1 cellular context compared by ENCODE assay signal in the genomic region with DNA sequence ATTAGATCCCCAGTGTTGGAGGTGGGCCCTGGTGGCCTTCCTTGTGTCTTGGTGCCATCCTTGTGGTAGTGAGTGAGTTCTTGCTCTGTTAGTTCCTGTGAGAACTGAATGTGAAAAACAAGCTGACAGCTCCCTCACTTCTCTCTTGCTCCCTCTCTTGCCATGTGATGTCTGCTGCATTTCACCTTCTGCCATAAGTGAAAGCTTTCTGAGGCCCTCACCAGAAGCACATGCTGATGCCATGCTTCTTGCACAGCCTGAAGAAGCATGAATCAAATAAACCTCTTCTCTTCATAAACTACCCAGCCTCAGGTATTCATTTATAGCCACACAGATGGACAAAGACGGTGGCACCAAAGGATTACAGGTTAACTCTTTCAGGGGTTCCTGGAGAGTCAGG.
A peak's percentile ranks its signal among the peaks of the same experiment; 100 is the strongest.
TF ChIP-seq lines count a peak whose summit lies in the region.

No MANE protein-coding gene starts in this region.

TF ChIP-seq in K562, 482 proteins besides CTCF, POLR2A, EP300 and RAD21 (continued from another document):
- TF ChIP-seq, protein P1, sequence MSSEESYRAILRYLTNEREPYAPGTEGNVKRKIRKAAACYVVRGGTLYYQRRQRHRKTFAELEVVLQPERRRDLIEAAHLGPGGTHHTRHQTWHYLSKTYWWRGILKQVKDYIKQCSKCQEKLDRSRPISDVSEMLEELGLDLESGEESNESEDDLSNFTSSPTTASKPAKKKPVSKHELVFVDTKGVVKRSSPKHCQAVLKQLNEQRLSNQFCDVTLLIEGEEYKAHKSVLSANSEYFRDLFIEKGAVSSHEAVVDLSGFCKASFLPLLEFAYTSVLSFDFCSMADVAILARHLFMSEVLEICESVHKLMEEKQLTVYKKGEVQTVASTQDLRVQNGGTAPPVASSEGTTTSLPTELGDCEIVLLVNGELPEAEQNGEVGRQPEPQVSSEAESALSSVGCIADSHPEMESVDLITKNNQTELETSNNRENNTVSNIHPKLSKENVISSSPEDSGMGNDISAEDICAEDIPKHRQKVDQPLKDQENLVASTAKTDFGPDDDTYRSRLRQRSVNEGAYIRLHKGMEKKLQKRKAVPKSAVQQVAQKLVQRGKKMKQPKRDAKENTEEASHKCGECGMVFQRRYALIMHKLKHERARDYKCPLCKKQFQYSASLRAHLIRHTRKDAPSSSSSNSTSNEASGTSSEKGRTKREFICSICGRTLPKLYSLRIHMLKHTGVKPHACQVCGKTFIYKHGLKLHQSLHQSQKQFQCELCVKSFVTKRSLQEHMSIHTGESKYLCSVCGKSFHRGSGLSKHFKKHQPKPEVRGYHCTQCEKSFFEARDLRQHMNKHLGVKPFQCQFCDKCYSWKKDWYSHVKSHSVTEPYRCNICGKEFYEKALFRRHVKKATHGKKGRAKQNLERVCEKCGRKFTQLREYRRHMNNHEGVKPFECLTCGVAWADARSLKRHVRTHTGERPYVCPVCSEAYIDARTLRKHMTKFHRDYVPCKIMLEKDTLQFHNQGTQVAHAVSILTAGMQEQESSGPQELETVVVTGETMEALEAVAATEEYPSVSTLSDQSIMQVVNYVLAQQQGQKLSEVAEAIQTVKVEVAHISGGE (CRISPR knock-in tag; IDR thresholded peaks at IDR 0.05), result 0 out of 6 replicates have a peak, but pooled peaks of 1 of the 3 experiments have one; percentile 32
- TF ChIP-seq HDAC1 (IDR thresholded peaks at IDR 0.05) (no peak), ZNF311 (CRISPR knock-in tag; IDR thresholded peaks at IDR 0.05) (no peak), STAT5A (IDR thresholded peaks at IDR 0.05; ENCODE audit: borderline replicate concordance, low read length) (no peak), ZNF143 (CRISPR knock-in tag; IDR thresholded peaks at IDR 0.05) (no peak), TAL1 (IDR thresholded peaks at IDR 0.05) (no peak), KDM5B (IDR thresholded peaks at IDR 0.05; ENCODE audit: insufficient replicate concordance, low read depth, low read length) (no peak), SMARCA4 (IDR thresholded peaks at IDR 0.05) (no peak), NFE2L1 (tag; IDR thresholded peaks at IDR 0.05; ENCODE audit: borderline replicate concordance, low read depth) (no peak), GATA2 (CRISPR knock-in tag; IDR thresholded peaks at IDR 0.05) (no peak), MEF2D (tag; conservative IDR thresholded peaks at IDR 0.05; ENCODE audit: low read depth) (no peak), ATF7 (IDR thresholded peaks at IDR 0.05) (no peak), NFIC (IDR thresholded peaks at IDR 0.05) (peak; percentile 13; the same call in 1 of the 2 replicates), L3MBTL2 (IDR thresholded peaks at IDR 0.05) (peak; percentile 42; the same call in 1 of the 2 replicates)
- TF ChIP-seq, protein P2, sequence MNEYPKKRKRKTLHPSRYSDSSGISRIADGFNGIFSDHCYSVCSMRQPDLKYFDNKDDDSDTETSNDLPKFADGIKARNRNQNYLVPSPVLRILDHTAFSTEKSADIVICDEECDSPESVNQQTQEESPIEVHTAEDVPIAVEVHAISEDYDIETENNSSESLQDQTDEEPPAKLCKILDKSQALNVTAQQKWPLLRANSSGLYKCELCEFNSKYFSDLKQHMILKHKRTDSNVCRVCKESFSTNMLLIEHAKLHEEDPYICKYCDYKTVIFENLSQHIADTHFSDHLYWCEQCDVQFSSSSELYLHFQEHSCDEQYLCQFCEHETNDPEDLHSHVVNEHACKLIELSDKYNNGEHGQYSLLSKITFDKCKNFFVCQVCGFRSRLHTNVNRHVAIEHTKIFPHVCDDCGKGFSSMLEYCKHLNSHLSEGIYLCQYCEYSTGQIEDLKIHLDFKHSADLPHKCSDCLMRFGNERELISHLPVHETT (CRISPR knock-in tag; conservative IDR thresholded peaks at IDR 0.05 in 1 of 2, IDR thresholded peaks at IDR 0.05 in 1 of 2), result no peak
- TF ChIP-seq, protein P3, sequence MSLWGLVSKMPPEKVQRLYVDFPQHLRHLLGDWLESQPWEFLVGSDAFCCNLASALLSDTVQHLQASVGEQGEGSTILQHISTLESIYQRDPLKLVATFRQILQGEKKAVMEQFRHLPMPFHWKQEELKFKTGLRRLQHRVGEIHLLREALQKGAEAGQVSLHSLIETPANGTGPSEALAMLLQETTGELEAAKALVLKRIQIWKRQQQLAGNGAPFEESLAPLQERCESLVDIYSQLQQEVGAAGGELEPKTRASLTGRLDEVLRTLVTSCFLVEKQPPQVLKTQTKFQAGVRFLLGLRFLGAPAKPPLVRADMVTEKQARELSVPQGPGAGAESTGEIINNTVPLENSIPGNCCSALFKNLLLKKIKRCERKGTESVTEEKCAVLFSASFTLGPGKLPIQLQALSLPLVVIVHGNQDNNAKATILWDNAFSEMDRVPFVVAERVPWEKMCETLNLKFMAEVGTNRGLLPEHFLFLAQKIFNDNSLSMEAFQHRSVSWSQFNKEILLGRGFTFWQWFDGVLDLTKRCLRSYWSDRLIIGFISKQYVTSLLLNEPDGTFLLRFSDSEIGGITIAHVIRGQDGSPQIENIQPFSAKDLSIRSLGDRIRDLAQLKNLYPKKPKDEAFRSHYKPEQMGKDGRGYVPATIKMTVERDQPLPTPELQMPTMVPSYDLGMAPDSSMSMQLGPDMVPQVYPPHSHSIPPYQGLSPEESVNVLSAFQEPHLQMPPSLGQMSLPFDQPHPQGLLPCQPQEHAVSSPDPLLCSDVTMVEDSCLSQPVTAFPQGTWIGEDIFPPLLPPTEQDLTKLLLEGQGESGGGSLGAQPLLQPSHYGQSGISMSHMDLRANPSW (CRISPR knock-in tag; IDR thresholded peaks at IDR 0.05), result no peak
- TF ChIP-seq, protein P4, sequence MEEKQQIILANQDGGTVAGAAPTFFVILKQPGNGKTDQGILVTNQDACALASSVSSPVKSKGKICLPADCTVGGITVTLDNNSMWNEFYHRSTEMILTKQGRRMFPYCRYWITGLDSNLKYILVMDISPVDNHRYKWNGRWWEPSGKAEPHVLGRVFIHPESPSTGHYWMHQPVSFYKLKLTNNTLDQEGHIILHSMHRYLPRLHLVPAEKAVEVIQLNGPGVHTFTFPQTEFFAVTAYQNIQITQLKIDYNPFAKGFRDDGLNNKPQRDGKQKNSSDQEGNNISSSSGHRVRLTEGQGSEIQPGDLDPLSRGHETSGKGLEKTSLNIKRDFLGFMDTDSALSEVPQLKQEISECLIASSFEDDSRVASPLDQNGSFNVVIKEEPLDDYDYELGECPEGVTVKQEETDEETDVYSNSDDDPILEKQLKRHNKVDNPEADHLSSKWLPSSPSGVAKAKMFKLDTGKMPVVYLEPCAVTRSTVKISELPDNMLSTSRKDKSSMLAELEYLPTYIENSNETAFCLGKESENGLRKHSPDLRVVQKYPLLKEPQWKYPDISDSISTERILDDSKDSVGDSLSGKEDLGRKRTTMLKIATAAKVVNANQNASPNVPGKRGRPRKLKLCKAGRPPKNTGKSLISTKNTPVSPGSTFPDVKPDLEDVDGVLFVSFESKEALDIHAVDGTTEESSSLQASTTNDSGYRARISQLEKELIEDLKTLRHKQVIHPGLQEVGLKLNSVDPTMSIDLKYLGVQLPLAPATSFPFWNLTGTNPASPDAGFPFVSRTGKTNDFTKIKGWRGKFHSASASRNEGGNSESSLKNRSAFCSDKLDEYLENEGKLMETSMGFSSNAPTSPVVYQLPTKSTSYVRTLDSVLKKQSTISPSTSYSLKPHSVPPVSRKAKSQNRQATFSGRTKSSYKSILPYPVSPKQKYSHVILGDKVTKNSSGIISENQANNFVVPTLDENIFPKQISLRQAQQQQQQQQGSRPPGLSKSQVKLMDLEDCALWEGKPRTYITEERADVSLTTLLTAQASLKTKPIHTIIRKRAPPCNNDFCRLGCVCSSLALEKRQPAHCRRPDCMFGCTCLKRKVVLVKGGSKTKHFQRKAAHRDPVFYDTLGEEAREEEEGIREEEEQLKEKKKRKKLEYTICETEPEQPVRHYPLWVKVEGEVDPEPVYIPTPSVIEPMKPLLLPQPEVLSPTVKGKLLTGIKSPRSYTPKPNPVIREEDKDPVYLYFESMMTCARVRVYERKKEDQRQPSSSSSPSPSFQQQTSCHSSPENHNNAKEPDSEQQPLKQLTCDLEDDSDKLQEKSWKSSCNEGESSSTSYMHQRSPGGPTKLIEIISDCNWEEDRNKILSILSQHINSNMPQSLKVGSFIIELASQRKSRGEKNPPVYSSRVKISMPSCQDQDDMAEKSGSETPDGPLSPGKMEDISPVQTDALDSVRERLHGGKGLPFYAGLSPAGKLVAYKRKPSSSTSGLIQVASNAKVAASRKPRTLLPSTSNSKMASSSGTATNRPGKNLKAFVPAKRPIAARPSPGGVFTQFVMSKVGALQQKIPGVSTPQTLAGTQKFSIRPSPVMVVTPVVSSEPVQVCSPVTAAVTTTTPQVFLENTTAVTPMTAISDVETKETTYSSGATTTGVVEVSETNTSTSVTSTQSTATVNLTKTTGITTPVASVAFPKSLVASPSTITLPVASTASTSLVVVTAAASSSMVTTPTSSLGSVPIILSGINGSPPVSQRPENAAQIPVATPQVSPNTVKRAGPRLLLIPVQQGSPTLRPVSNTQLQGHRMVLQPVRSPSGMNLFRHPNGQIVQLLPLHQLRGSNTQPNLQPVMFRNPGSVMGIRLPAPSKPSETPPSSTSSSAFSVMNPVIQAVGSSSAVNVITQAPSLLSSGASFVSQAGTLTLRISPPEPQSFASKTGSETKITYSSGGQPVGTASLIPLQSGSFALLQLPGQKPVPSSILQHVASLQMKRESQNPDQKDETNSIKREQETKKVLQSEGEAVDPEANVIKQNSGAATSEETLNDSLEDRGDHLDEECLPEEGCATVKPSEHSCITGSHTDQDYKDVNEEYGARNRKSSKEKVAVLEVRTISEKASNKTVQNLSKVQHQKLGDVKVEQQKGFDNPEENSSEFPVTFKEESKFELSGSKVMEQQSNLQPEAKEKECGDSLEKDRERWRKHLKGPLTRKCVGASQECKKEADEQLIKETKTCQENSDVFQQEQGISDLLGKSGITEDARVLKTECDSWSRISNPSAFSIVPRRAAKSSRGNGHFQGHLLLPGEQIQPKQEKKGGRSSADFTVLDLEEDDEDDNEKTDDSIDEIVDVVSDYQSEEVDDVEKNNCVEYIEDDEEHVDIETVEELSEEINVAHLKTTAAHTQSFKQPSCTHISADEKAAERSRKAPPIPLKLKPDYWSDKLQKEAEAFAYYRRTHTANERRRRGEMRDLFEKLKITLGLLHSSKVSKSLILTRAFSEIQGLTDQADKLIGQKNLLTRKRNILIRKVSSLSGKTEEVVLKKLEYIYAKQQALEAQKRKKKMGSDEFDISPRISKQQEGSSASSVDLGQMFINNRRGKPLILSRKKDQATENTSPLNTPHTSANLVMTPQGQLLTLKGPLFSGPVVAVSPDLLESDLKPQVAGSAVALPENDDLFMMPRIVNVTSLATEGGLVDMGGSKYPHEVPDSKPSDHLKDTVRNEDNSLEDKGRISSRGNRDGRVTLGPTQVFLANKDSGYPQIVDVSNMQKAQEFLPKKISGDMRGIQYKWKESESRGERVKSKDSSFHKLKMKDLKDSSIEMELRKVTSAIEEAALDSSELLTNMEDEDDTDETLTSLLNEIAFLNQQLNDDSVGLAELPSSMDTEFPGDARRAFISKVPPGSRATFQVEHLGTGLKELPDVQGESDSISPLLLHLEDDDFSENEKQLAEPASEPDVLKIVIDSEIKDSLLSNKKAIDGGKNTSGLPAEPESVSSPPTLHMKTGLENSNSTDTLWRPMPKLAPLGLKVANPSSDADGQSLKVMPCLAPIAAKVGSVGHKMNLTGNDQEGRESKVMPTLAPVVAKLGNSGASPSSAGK (IDR thresholded peaks at IDR 0.05), result peak; percentile 66
- TF ChIP-seq, protein P5, sequence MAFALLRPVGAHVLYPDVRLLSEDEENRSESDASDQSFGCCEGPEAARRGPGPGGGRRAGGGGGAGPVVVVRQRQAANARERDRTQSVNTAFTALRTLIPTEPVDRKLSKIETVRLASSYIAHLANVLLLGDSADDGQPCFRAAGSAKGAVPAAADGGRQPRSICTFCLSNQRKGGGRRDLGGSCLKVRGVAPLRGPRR (CRISPR knock-in tag; IDR thresholded peaks at IDR 0.05), result no peak
- TF ChIP-seq, protein P6, sequence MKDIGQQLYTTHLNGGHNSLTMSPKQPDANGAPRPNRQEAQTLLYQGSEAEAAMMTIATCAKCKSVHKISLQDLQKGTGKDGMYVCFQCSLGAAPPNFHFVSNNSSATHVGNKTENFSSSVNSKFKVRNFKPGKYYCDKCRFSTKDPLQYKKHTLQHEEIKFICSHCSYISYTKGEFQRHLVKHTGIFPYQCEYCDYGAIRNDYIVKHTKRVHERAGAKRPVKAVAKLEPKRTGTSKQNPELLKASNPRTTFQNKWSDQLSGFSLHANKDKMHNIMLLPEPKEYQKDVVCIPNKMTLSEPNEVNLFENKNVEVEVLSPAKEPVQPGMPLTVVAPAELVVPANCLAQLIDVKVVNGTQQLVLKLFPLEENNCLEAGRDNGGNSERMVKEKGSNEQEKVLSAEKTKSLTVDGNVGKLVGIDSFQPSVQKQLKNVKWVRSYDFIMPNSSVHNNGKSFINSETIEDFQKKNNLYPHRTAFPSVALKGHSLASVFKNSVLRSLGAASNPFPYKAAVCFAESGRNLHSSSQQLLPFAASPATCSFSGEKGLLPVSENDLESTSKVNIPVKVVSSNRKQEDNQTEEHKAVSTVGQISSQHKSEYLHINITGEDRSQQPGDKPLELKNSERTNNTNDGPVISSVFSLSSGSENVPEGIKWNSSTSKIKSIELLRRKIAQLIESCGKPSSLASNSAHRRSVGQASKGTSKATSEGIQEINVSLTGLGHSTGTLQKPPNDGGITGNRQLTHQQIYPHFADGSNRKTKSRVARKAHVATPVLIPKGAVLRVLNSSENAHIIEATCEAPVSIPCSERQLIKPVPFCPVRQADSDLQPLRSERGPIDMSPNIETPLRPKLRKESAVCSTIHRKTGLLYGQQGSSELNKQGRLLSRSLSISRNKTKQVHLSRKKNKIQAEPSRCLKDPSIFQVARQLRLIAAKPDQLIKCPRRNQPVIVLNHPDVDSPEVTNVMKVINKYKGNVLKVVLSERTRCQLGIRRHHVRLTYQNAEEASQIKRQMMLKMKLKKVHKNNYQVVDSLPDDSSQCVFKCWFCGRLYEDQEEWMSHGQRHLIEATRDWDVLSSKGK (CRISPR knock-in tag; IDR thresholded peaks at IDR 0.05), result no peak
- TF ChIP-seq, protein P7, sequence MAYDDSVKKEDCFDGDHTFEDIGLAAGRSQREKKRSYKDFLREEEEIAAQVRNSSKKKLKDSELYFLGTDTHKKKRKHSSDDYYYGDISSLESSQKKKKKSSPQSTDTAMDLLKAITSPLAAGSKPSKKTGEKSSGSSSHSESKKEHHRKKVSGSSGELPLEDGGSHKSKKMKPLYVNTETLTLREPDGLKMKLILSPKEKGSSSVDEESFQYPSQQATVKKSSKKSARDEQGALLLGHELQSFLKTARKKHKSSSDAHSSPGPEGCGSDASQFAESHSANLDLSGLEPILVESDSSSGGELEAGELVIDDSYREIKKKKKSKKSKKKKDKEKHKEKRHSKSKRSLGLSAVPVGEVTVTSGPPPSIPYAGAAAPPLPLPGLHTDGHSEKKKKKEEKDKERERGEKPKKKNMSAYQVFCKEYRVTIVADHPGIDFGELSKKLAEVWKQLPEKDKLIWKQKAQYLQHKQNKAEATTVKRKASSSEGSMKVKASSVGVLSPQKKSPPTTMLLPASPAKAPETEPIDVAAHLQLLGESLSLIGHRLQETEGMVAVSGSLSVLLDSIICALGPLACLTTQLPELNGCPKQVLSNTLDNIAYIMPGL (CRISPR knock-in tag; IDR thresholded peaks at IDR 0.05), result no peak
